Comparison of ENCODE assay signal across 35 cellular contexts in genomic region chr6:56940463-56940862, GRCh38. TPM values are rescaled to one million over a fixed set of nuclear protein-coding genes. Genes with fewer than 3 reads are reported as not detected.
"Had no signal": no experiment of that assay in that cellular context is flagged by ENCODE, and none has a peak within 500 bp of the region (broad histone marks: within the 10 kb centered on the region; RNA-seq: fewer than 3 reads in every experiment).

No MANE protein-coding gene starts in this region.

- H3K4me3 ChIP-seq: adrenal gland, ascending aorta, body of pancreas, breast epithelium, cardiac muscle cell had no signal

- ATAC-seq: activated naive CD4-positive, alpha-beta T cell treated with anti-CD3 and anti-CD28 coated beads, Interleukin-2, amount 50 U/mL, for 72 hours; activated naive CD8-positive, alpha-beta T cell treated with anti-CD3 and anti-CD28 coated beads, Interleukin-2, amount 50 U/mL, for 24 hours; activated T-cell treated with anti-CD3 and anti-CD28 coated beads, Interleukin-2, amount 50 U/mL, for 4 hours; activated T-cell treated with anti-CD3 and anti-CD28 coated beads, Interleukin-2, amount 50 U/mL, for 72 hours; activated T-helper 17 cell treated with anti-CD3 and anti-CD28 coated beads, Interleukin-2, amount 50 U/mL, for 72 hours; body of pancreas had no signal

- H3K4me1 ChIP-seq: adrenal gland, ascending aorta, body of pancreas, breast epithelium had no signal

- H3K36me3 ChIP-seq: adrenal gland, ascending aorta, brain microvascular endothelial cell, breast epithelium, cardiac muscle cell had no signal

- H3K27me3 ChIP-seq: adrenal gland, ascending aorta, body of pancreas, brain microvascular endothelial cell, breast epithelium, cardiac muscle cell had no signal

- H3K27ac ChIP-seq: adrenal gland, ascending aorta, body of pancreas, brain microvascular endothelial cell, breast epithelium, cardiac muscle cell had no signal

- DNase-seq: activated effector memory CD4-positive, alpha-beta T cell treated with anti-CD3 and anti-CD28 coated beads, Interleukin-2, amount 50 U/mL, for 16 hours; activated effector memory CD4-positive, alpha-beta T cell treated with Interleukin-2 at 50 U/mL for 16 hours; activated gamma-delta T cell; activated gamma-delta T cell treated with Interleukin-2 at 50 U/mL for 16 hours; activated naive CD4-positive, alpha-beta T cell; activated naive CD4-positive, alpha-beta T cell treated with anti-CD3 and anti-CD28 coated beads for 36 hours; activated naive CD4-positive, alpha-beta T cell treated with anti-CD3 and anti-CD28 coated beads, Interleukin-2, amount 10 ng/mL, durations not matched to agents 7 days and 5 days; activated naive CD4-positive, alpha-beta T cell treated with anti-CD3 and anti-CD28 coated beads, Interleukin-2, amount 50 U/mL, for 16 hours; activated naive CD4-positive, alpha-beta T cell treated with Interleukin-2 at 50 U/mL for 16 hours; activated naive CD8-positive, alpha-beta T cell treated with anti-CD3 and anti-CD28 coated beads for 36 hours; activated naive CD8-positive, alpha-beta T cell treated with anti-CD3 and anti-CD28 coated beads, Interleukin-2, amount 10 ng/mL, durations not matched to agents 7 days and 5 days; activated naive CD8-positive, alpha-beta T cell treated with anti-CD3 and anti-CD28 coated beads, Interleukin-2, amount 50 U/mL, for 24 hours; activated T-cell treated with anti-CD3 and anti-CD28 coated beads, Interleukin-2, amount 50 U/mL, for 24 hours; activated T-cell treated with anti-CD3 and anti-CD28 coated beads, Interleukin-2, amount 50 U/mL, for 4 hours; activated T-cell treated with anti-CD3 and anti-CD28 coated beads, Interleukin-2, amount 50 U/mL, for 48 hours; activated T-cell treated with anti-CD3 and anti-CD28 coated beads, Interleukin-2, amount 50 U/mL, for 72 hours; adrenal gland; amniotic stem cell; amygdala; anterior cingulate cortex; aorta; body of pancreas; brain microvascular endothelial cell; caudate nucleus; central memory CD4-positive, alpha-beta T cell; cerebellar nuclear complex had no signal

- H3K9me3 ChIP-seq: body of pancreas had no signal

- FAIRE-seq: astrocyte, bronchial epithelial cell had no signal

RNA-seq across cellular contexts. Expression of gene BEND6, which starts 14.4 kb away (rescaled TPM):
- total RNA-seq: activated naive CD4-positive, alpha-beta T cell treated with anti-CD3 and anti-CD28 coated beads for 36 hours; activated naive CD4-positive, alpha-beta T cell treated with anti-CD3 and anti-CD28 coated beads, Interleukin-2, amount 50 U/mL, for 72 hours; activated naive CD8-positive, alpha-beta T cell treated with anti-CD3 and anti-CD28 coated beads for 36 hours; activated naive CD8-positive, alpha-beta T cell treated with anti-CD3 and anti-CD28 coated beads, Interleukin-2, amount 10 ng/mL, durations not matched to agents 7 days and 5 days; activated T-helper 1 cell treated with anti-CD3 and anti-CD28 coated beads, Interleukin-12 subunit alpha, Interleukin-12 subunit beta, Interleukin-2, Interleukin-4 antibody, amounts not matched to agents 30 ng/mL and 10 ng/mL and 1 ng/mL, durations not matched to agents 14 hours and 24 hours and 36 hours; activated T-helper 2 cell treated with anti-CD3 and anti-CD28 coated beads, Interferon-gamma antibody, Interleukin-2, Interleukin-4, amounts not matched to agents 10 μg/mL and 5 μg/mL and 100 μg/mL, durations not matched to agents 14 hours and 24 hours and 36 hours had no signal
